Comparison of ENCODE assay signal across 10 cellular contexts in the genomic region with DNA sequence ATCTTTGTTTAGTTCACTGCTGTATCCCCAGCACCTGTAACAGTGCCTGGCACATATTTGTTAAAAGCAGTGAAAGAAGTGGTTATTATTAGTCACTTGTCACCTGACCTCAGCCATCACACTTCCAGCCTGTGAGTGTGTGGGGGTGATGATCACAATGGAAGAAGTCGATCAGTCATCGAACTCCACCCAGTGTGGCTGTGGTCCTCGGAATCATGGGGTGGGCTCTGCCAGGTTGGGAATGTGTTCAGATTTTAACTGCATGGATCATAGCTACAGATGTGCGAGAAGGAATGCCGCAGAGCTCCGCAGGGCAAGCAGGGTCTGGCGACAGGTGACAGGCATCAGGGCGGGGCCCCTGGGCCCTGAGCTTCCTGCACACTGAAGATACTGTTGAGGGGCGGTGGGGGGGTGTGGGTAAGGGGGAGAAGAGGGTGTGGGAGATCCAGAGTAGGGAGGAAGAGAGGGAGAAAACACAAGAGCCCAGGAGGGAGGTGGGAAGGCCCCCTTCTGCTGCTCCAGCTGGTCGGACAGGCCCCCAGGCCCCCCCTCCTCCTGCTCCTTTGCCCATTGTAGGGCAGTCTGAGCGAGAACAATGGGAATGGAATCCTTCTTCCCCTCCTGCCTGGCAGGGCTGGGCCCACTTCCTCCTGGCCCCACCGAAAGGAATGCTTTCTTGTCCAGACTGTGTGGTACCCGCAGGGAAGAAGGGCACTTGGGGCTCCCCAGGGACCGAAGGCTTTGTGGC.
DNase-seq lines count a peak whose midpoint lies in the region; ATAC-seq and TF ChIP-seq lines count a peak whose summit lies in the region.
"Had no signal": no experiment of that assay in that cellular context is flagged by ENCODE, and none has a peak within 500 bp of the region (broad histone marks: within the 10 kb centered on the region; RNA-seq: fewer than 3 reads in every experiment).

No MANE protein-coding gene starts in this region.

- TF ChIP-seq CTCF in breast epithelium (IDR thresholded peaks at IDR 0.05) = no peak
- TF ChIP-seq CTCF in MCF 10A (IDR thresholded peaks at IDR 0.05; ENCODE audit: unreplicated experiment) = no peak
- TF ChIP-seq CTCF in type B pancreatic cell (conservative IDR thresholded peaks at IDR 0.05) = no peak

- DNase-seq in breast epithelium (ENCODE audit: low spot score in 2 of 2) (peak in 1 of 2 donors; percentile 64), MCF 10A (ENCODE audit: unreplicated experiment) (no peak), left kidney (ENCODE audit: low read depth, low spot score) (peak; percentile 45), type B pancreatic cell (ENCODE audit: extremely low spot score, unreplicated experiment) (no peak), RPMI8226 (no peak)
- peak; percentile 36 for DNase-seq in activated naive CD4-positive, alpha-beta T cell treated with anti-CD3 and anti-CD28 coated beads, Interleukin-2, amount 50 U/mL, for 16 hours
- DNase-seq: AML-193; central memory CD4-positive, alpha-beta T cell had no signal

- H3K36me3 Mint-ChIP-seq in MCF 10A (ENCODE audit: insufficient read depth, unreplicated experiment) (peaks cover 6% of the 10 kb centered on the region), type B pancreatic cell (peaks cover 4% of the 10 kb centered on the region)

- H3K9me3 Mint-ChIP-seq in MCF 10A (ENCODE audit: unreplicated experiment) = no peaks in the 10 kb centered on the region
- H3K9me3 Mint-ChIP-seq in type B pancreatic cell = peaks cover 11% of the 10 kb centered on the region

- H3K27ac Mint-ChIP-seq in MCF 10A (ENCODE audit: low read depth, unreplicated experiment) = no peak overlapping the region
- H3K27ac Mint-ChIP-seq in type B pancreatic cell = peak overlapping the region; percentile 79

- H3K4me3 Mint-ChIP-seq in MCF 10A (ENCODE audit: unreplicated experiment) = no peak overlapping the region
- H3K4me3 Mint-ChIP-seq in type B pancreatic cell = peak overlapping the region; percentile 47

- H3K36me3 ChIP-seq in breast epithelium = no peaks in the 10 kb centered on the region

- intact Hi-C loops in breast epithelium (cut with DNase I; ENCODE audit: low total_unique reads) (no loop called here), MCF 10A (cut with micrococcal nuclease) (loop anchor here (10.0 kb wide), 1 partner anchor 1630 kb away; no protein-coding TSS in a partner anchor)

- H3K4me1 Mint-ChIP-seq in MCF 10A (ENCODE audit: insufficient read depth, unreplicated experiment) = peaks cover 5% of the 10 kb centered on the region
- H3K4me1 Mint-ChIP-seq in type B pancreatic cell (ENCODE audit: unreplicated experiment) = peaks cover 16% of the 10 kb centered on the region

- POLR2A ChIA-PET in MCF 10A (lab: Yijun Ruan, JAX) = interaction anchor here (0.6 to 1.6 kb wide), 2 partner anchors 11 to 12 kb away, joined by 4 read pairs; no protein-coding TSS in a partner anchor

- no peaks in the 10 kb centered on the region for H3K9me3 ChIP-seq in breast epithelium

- no peaks in the 10 kb centered on the region for H3K27me3 Mint-ChIP-seq in MCF 10A (ENCODE audit: insufficient read depth, unreplicated experiment)
- H3K27me3 Mint-ChIP-seq in type B pancreatic cell = no peaks in the 10 kb centered on the region

- H3K27ac ChIP-seq in breast epithelium = peak overlapping the region; percentile 69 to 85

- no peak for ATAC-seq in HG02763 (IDR thresholded peaks at IDR 0.05; ENCODE audit: unreplicated experiment)
- ATAC-seq in HG02970 (IDR thresholded peaks at IDR 0.05; ENCODE audit: low FRiP score, unreplicated experiment) = no peak

- no peaks in the 10 kb centered on the region for H3K27me3 ChIP-seq in breast epithelium

- CTCF ChIA-PET in MCF 10A (lab: Yijun Ruan, JAX) = no interaction called here

- no TSS peak for BruUV-seq in MCF 10A (replicated peaks; lab: Mats Ljungman, UMichigan)

- TF ChIP-seq POLR2A in breast epithelium (IDR thresholded peaks at IDR 0.05) = no peak

- no peaks in the 10 kb centered on the region for H3K4me1 ChIP-seq in breast epithelium

- peak overlapping the region in 1 of 3 donors; percentile 33 for H3K4me3 ChIP-seq in breast epithelium

Comparison
In these comparisons a context has a peak if more than half of its experiments do, and no peak if none do; other contexts are left out.
1. DNase-seq: peak in activated naive CD4-positive, alpha-beta T cell treated with anti-CD3 and anti-CD28 coated beads, Interleukin-2, amount 50 U/mL, for 16 hours (single experiment) and left kidney (single experiment); none in MCF 10A (single experiment), type B pancreatic cell (single experiment) and RPMI8226 (single experiment).